Comparison of ENCODE assay signal across 1 cellular context in genomic region chr1:155079487-155080249, GRCh38.
TF ChIP-seq lines count a peak whose summit lies in the region.

No MANE protein-coding gene starts in this region.

TF ChIP-seq in H1, 55 proteins besides CTCF, POLR2A, EP300 and RAD21:
- 0 out of 4 replicates have a peak, but pooled peaks of 1 of the 2 experiments have one; percentile 16 for TF ChIP-seq HDAC2 (IDR thresholded peaks at IDR 0.05; ENCODE audit: borderline replicate concordance in 1 of 2, low read depth in 2 of 2, low read length in 2 of 2)
- TF ChIP-seq MAX (IDR thresholded peaks at IDR 0.05) = 0 out of 2 replicates have a peak, but pooled peaks have one; percentile 4
- 0 out of 2 replicates have a peak, but pooled peaks have one; percentile 6 for TF ChIP-seq PHF8 (conservative IDR thresholded peaks at IDR 0.05; ENCODE audit: low read depth, low read length)
- TF ChIP-seq SUZ12 (IDR thresholded peaks at IDR 0.05; ENCODE audit: low read length) = peak; percentile 83
- no peak for TF ChIP-seq ASH2L (IDR thresholded peaks at IDR 0.05; ENCODE audit: low read length)
- peak in 1 of 2 experiments; percentile 45; a peak in 1 of 4 replicates for TF ChIP-seq SIN3A (conservative IDR thresholded peaks at IDR 0.05 in 1 of 2, IDR thresholded peaks at IDR 0.05 in 1 of 2; ENCODE audit: low read depth in 1 of 2, low read length in 2 of 2)
- TF ChIP-seq SP4 (IDR thresholded peaks at IDR 0.05; ENCODE audit: low read length) = no peak
- TF ChIP-seq EZH2 (IDR thresholded peaks at IDR 0.05; ENCODE audit: low read depth, low read length, severe bottlenecking) = peak; percentile 81
TF ChIP-seq in H1: peak in this region for 6.
